10 cellular contexts compared by ENCODE assay signal in genomic region chr15:66772967-66773873, GRCh38.
DNase-seq lines count a peak whose midpoint lies in the region; ATAC-seq, FAIRE-seq and TF ChIP-seq lines count a peak whose summit lies in the region.
"Had no signal": no experiment of that assay in that cellular context is flagged by ENCODE, and none has a peak within 500 bp of the region (broad histone marks: within the 10 kb centered on the region; RNA-seq: fewer than 3 reads in every experiment).

No MANE protein-coding gene starts in this region.

- H3K9ac ChIP-seq in SK-N-SH (peak overlapping the region; percentile 40; the same call in 1 of the 2 replicates), neural cell (ENCODE audit: low read length) (peak overlapping the region; percentile 51)

- H3F3A ChIP-seq in SK-N-SH (replicated peaks; ENCODE audit: insufficient read depth): peaks cover 34% of the 10 kb centered on the region
- H3F3A ChIP-seq in neural cell (ENCODE audit: insufficient read depth, low read length, poor library complexity, severe bottlenecking): no peaks in the 10 kb centered on the region

- CTCF ChIA-PET in A549 (lab: Yijun Ruan, JAX) (interaction anchor here (0.7 to 42.9 kb wide), 43 partner anchors 13 to 206 kb away, joined by 3 to 779 read pairs (median 7); partner anchors contain the start of gene SMAD6), SK-N-SH (lab: Yijun Ruan, JAX) (interaction anchor here (0.6 to 6.8 kb wide), 48 partner anchors 7 to 913 kb away, joined by 3 to 84 read pairs (median 4); partner anchors contain the start of gene SMAD6)

- H3K36me3 ChIP-seq in SK-N-SH (replicated peaks in 1 of 2; ENCODE audit: control insufficient read depth in 1 of 2, insufficient read depth in 2 of 2, low read length in 1 of 2): peaks cover 0 to 3% of the 10 kb centered on the region in 2 experiments
- H3K36me3 ChIP-seq in neural cell (ENCODE audit: insufficient read depth, low read length): no peaks in the 10 kb centered on the region
- H3K36me3 ChIP-seq: neutrophil had no signal

- POLR2A ChIA-PET in A549 (lab: Yijun Ruan, JAX): interaction anchor here (0.6 to 9.9 kb wide), 3 partner anchors 69 to 83 kb away, joined by 3 to 94 read pairs (median 4); partner anchors contain the start of gene SMAD6
- POLR2A ChIA-PET in SK-N-SH (lab: Yijun Ruan, JAX): no interaction called here

- H3K9me3 ChIP-seq in A549 (no peaks in the 10 kb centered on the region), SK-N-SH (no peaks in the 10 kb centered on the region), neural cell (ENCODE audit: low read length) (no peaks in the 10 kb centered on the region)
- H3K9me3 ChIP-seq: neutrophil had no signal

- TF ChIP-seq EP300 in A549 (IDR thresholded peaks at IDR 0.05): no peak
- TF ChIP-seq EP300 in SK-N-SH (IDR thresholded peaks at IDR 0.05; ENCODE audit: borderline replicate concordance in 1 of 2, low read depth in 1 of 2, low read length in 1 of 2): no peak
- no peak for TF ChIP-seq EP300 in neural cell (conservative IDR thresholded peaks at IDR 0.05; ENCODE audit: poor library complexity, severe bottlenecking)

- TF ChIP-seq POLR2A in A549 (IDR thresholded peaks at IDR 0.05; ENCODE audit: low read length): no peak

- H3K4me3 ChIP-seq in A549 (no peak overlapping the region), SK-N-SH (ENCODE audit: low read depth in 2 of 2, low read length in 1 of 2) (no peak overlapping the region), fibroblast of villous mesenchyme (ENCODE audit: low read depth, low read length) (no peak overlapping the region), neural cell (ENCODE audit: low read length) (no peak overlapping the region)

- TF ChIP-seq CTCF in A549 (IDR thresholded peaks at IDR 0.05) (no peak), SK-N-SH (IDR thresholded peaks at IDR 0.05) (no peak), fibroblast of villous mesenchyme (IDR thresholded peaks at IDR 0.05; ENCODE audit: insufficient read depth, low read depth, low read length) (no peak), neural cell (IDR thresholded peaks at IDR 0.05; ENCODE audit: poor library complexity, severe bottlenecking) (no peak)

- H3K4me2 ChIP-seq in A549: peak overlapping the region; percentile 83
- peak overlapping the region; percentile 31; the same call in 1 of the 2 replicates for H3K4me2 ChIP-seq in SK-N-SH
- no peak overlapping the region for H3K4me2 ChIP-seq in neural cell (ENCODE audit: low read length)

- TF ChIP-seq RAD21 in A549 (conservative IDR thresholded peaks at IDR 0.05 in 1 of 2, IDR thresholded peaks at IDR 0.05 in 1 of 2) (no peak), SK-N-SH (IDR thresholded peaks at IDR 0.05; ENCODE audit: low read length) (no peak), neural cell (conservative IDR thresholded peaks at IDR 0.05) (no peak)

- no peak for DNase-seq in A549 (ENCODE audit: low read depth in 1 of 2, low spot score in 1 of 2)
- DNase-seq in SK-N-SH: peak; percentile 55
- peak; percentile 71 for DNase-seq in fibroblast of villous mesenchyme (ENCODE audit: low read depth)
- no peak for DNase-seq in activated CD8-positive, alpha-beta memory T cell treated with anti-CD3 and anti-CD28 coated beads for 24 hours
- no peak for DNase-seq in HTR-8/SVneo (ENCODE audit: insufficient read length, low spot score)
- no peak for DNase-seq in NCI-H2029 (lab: John Stamatoyannopoulos, UW)
- DNase-seq: activated CD8-positive, alpha-beta memory T cell treated with anti-CD3 and anti-CD28 coated beads, Interleukin-2, amount 50 U/mL, for 48 hours had no signal

- H3K4me1 ChIP-seq in A549: peaks cover 96% of the 10 kb centered on the region
- H3K4me1 ChIP-seq in SK-N-SH (ENCODE audit: control insufficient read depth in 1 of 2, insufficient read depth in 2 of 2, low read depth in 1 of 2, low read length in 1 of 2): peaks cover 31 to 43% of the 10 kb centered on the region in 2 experiments

- ATAC-seq in A549 (peak; percentile 1 to 2; a peak in 4 of 6 replicates), HG03571 (IDR thresholded peaks at IDR 0.05; ENCODE audit: unreplicated experiment) (no peak)

- FAIRE-seq in A549 (lab: Jason Lieb, UNC): no peak
- no peak for FAIRE-seq in HTR-8/SVneo (lab: Jason Lieb, UNC)

- H3K9me2 ChIP-seq in SK-N-SH (no peaks in the 10 kb centered on the region), neural cell (ENCODE audit: insufficient read depth, low read length) (no peaks in the 10 kb centered on the region)

- H3K27ac ChIP-seq in A549: peak overlapping the region; percentile 93 to 94
- H3K27ac ChIP-seq in SK-N-SH (ENCODE audit: low read depth in 2 of 2, low read length in 1 of 2): peak overlapping the region; percentile 62 to 81
- H3K27ac ChIP-seq in neural cell (ENCODE audit: low read length): no peak overlapping the region
- H3K27ac ChIP-seq: neutrophil had no signal

- H4K20me1 ChIP-seq in SK-N-SH (ENCODE audit: insufficient read depth) (peaks cover 17% of the 10 kb centered on the region; the same call in 1 of the 2 replicates), neural cell (ENCODE audit: insufficient read depth) (no peaks in the 10 kb centered on the region)

- 44% methylated on average over 11 of the region's 16 CpGs for WGBS in A549 (ENCODE audit: missing lambda C conversion rate)
- WGBS in SK-N-SH (ENCODE audit: low lambda C conversion rate): 56% methylated on average over 10 of the region's 16 CpGs

- H3K79me2 ChIP-seq in SK-N-SH (ENCODE audit: insufficient read depth) (peaks cover 99% of the 10 kb centered on the region), neural cell (replicated peaks; ENCODE audit: insufficient read depth, low read length) (no peaks in the 10 kb centered on the region)

- H3K27me3 ChIP-seq in SK-N-SH (ENCODE audit: insufficient read depth) (no peaks in the 10 kb centered on the region), neural cell (ENCODE audit: insufficient read depth, low read depth, low read length) (no peaks in the 10 kb centered on the region)

- H2AFZ ChIP-seq in SK-N-SH (ENCODE audit: low read depth) (no peak overlapping the region), neural cell (ENCODE audit: low read depth, low read length) (no peak overlapping the region)

TF ChIP-seq in A549, 52 proteins besides CTCF, POLR2A, EP300 and RAD21:
- TF ChIP-seq JUN (IDR thresholded peaks at IDR 0.05): no peak
- peak; percentile 45 for TF ChIP-seq ZFP36 (IDR thresholded peaks at IDR 0.05; ENCODE audit: borderline replicate concordance, partially characterized antibody)
TF ChIP-seq in A549: peak in this region for 1.

TF ChIP-seq in SK-N-SH, 30 proteins besides CTCF, POLR2A, EP300 and RAD21 (continues in another document):
- TF ChIP-seq ELF1 (IDR thresholded peaks at IDR 0.05): no peak
- no peak for TF ChIP-seq TAF1 (IDR thresholded peaks at IDR 0.05; ENCODE audit: borderline replicate concordance, low read depth, low read length)
- TF ChIP-seq TEAD4 (IDR thresholded peaks at IDR 0.05; ENCODE audit: borderline replicate concordance, insufficient read depth): no peak

TF ChIP-seq in neural cell, 6 proteins besides CTCF, POLR2A, EP300 and RAD21:
- TF ChIP-seq POLR2AphosphoS5 (IDR thresholded peaks at IDR 0.05): no peak
- TF ChIP-seq, protein P1, sequence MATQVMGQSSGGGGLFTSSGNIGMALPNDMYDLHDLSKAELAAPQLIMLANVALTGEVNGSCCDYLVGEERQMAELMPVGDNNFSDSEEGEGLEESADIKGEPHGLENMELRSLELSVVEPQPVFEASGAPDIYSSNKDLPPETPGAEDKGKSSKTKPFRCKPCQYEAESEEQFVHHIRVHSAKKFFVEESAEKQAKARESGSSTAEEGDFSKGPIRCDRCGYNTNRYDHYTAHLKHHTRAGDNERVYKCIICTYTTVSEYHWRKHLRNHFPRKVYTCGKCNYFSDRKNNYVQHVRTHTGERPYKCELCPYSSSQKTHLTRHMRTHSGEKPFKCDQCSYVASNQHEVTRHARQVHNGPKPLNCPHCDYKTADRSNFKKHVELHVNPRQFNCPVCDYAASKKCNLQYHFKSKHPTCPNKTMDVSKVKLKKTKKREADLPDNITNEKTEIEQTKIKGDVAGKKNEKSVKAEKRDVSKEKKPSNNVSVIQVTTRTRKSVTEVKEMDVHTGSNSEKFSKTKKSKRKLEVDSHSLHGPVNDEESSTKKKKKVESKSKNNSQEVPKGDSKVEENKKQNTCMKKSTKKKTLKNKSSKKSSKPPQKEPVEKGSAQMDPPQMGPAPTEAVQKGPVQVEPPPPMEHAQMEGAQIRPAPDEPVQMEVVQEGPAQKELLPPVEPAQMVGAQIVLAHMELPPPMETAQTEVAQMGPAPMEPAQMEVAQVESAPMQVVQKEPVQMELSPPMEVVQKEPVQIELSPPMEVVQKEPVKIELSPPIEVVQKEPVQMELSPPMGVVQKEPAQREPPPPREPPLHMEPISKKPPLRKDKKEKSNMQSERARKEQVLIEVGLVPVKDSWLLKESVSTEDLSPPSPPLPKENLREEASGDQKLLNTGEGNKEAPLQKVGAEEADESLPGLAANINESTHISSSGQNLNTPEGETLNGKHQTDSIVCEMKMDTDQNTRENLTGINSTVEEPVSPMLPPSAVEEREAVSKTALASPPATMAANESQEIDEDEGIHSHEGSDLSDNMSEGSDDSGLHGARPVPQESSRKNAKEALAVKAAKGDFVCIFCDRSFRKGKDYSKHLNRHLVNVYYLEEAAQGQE (IDR thresholded peaks at IDR 0.05; ENCODE audit: borderline replicate concordance): no peak
- TF ChIP-seq MXI1 (conservative IDR thresholded peaks at IDR 0.05; ENCODE audit: poor library complexity, severe bottlenecking): no peak
- no peak for TF ChIP-seq TAF1 (IDR thresholded peaks at IDR 0.05; ENCODE audit: low read depth)
- no peak for TF ChIP-seq SMC3 (conservative IDR thresholded peaks at IDR 0.05; ENCODE audit: poor library complexity)
- TF ChIP-seq EZH2 (IDR thresholded peaks at IDR 0.05; ENCODE audit: borderline replicate concordance, insufficient read depth, low read length, poor library complexity, severe bottlenecking): no peak

Comparison
In these comparisons a context has a peak if more than half of its experiments do, and no peak if none do; other contexts are left out.
1. DNase-seq: peak in SK-N-SH (single experiment) and fibroblast of villous mesenchyme (single experiment); none in A549 (0 of 2), activated CD8-positive, alpha-beta memory T cell treated with anti-CD3 and anti-CD28 coated beads for 24 hours (single experiment), HTR-8/SVneo (single experiment) and NCI-H2029 (single experiment).